14 cellular contexts compared by ENCODE assay signal in genomic region chr3:158160958-158161357, GRCh38. TPM values are rescaled to one million over a fixed set of nuclear protein-coding genes. Genes with fewer than 3 reads are reported as not detected.
A peak's percentile ranks its signal among the peaks of the same experiment; 100 is the strongest.
DNase-seq lines count a peak whose midpoint lies in the region; ATAC-seq and TF ChIP-seq lines count a peak whose summit lies in the region.
"Had no signal": no experiment of that assay in that cellular context is flagged by ENCODE, and none has a peak within 500 bp of the region (broad histone marks: within the 10 kb centered on the region; RNA-seq: fewer than 3 reads in every experiment).

No MANE protein-coding gene starts in this region.

- H3K9me3 Mint-ChIP-seq in activated CD4-positive, alpha-beta memory T cell treated with anti-CD3 and anti-CD28 coated beads for 36 hours, result no peaks in the 10 kb centered on the region
- H3K9me3 Mint-ChIP-seq: activated CD4-positive, alpha-beta T cell treated with anti-CD3 and anti-CD28 coated beads, Interleukin-2, amount 10 ng/mL, durations not matched to agents 24 days and 14 days; activated naive CD8-positive, alpha-beta T cell treated with anti-CD3 and anti-CD28 coated beads, Interleukin-2, amount 10 ng/mL, durations not matched to agents 7 days and 5 days had no signal

- H3K9me3 ChIP-seq in adrenal gland (replicated peaks in 1 of 3), result no peaks in the 10 kb centered on the region
- H3K9me3 ChIP-seq: neutrophil had no signal

- ATAC-seq in GM21447 (IDR thresholded peaks at IDR 0.05; ENCODE audit: unreplicated experiment), result no peak
- ATAC-seq: stimulated activated naive CD8-positive, alpha-beta T cell treated with anti-CD3 and anti-CD28 coated beads, Interleukin-15, Interleukin-2, amounts not matched to agents 100 U/mL and 50 U/mL, for 24 hours had no signal

- H3K4me1 Mint-ChIP-seq in activated CD4-positive, alpha-beta memory T cell treated with anti-CD3 and anti-CD28 coated beads for 36 hours (ENCODE audit: low read depth), result peaks cover 10% of the 10 kb centered on the region
- H3K4me1 Mint-ChIP-seq: activated naive CD8-positive, alpha-beta T cell treated with anti-CD3 and anti-CD28 coated beads, Interleukin-2, amount 10 ng/mL, durations not matched to agents 7 days and 5 days had no signal

- no peak overlapping the region for H3K27ac ChIP-seq in adrenal gland
- H3K27ac ChIP-seq: neutrophil had no signal

- no peak overlapping the region for H3K4me3 ChIP-seq in adrenal gland

- DNase-seq in Caki2 (ENCODE audit: low read depth) (peak; percentile 12), M059J (ENCODE audit: low read depth) (peak; percentile 77), astrocyte of the hippocampus (ENCODE audit: low read depth, low spot score) (peak; percentile 26), islet precursor cell (peak; percentile 54), adrenal gland (no peak), globus pallidus (ENCODE audit: low spot score) (no peak)
- DNase-seq in activated CD4-positive, alpha-beta memory T cell treated with anti-CD3 and anti-CD28 coated beads for 36 hours, result no peak
- DNase-seq: activated CD4-positive, alpha-beta T cell treated with anti-CD3 and anti-CD28 coated beads, Interleukin-2, amount 10 ng/mL, durations not matched to agents 24 days and 14 days; activated naive CD8-positive, alpha-beta T cell treated with anti-CD3 and anti-CD28 coated beads, Interleukin-2, amount 10 ng/mL, durations not matched to agents 7 days and 5 days; DMS 273 treated with DMSO at 0.1 percent for 48 hours; NCI-H2171; stimulated activated naive CD8-positive, alpha-beta T cell treated with anti-CD3 and anti-CD28 coated beads, Interleukin-15, Interleukin-2, amounts not matched to agents 100 U/mL and 50 U/mL, for 24 hours had no signal

- no peaks in the 10 kb centered on the region for H3K36me3 ChIP-seq in adrenal gland (replicated peaks in 1 of 2)
- H3K36me3 ChIP-seq: neutrophil had no signal

- POLR2A ChIA-PET in activated CD4-positive, alpha-beta memory T cell treated with anti-CD3 and anti-CD28 coated beads for 36 hours (lab: Charles Lee), result no interaction called here

- intact Hi-C loops in adrenal gland (cut with DNase I), result no loop called here
- intact Hi-C loops in activated CD4-positive, alpha-beta memory T cell treated with anti-CD3 and anti-CD28 coated beads for 36 hours (cut with micrococcal nuclease), result no loop called here

- TF ChIP-seq POLR2A in adrenal gland (IDR thresholded peaks at IDR 0.05), result no peak

- no peaks in the 10 kb centered on the region for H3K27me3 Mint-ChIP-seq in activated CD4-positive, alpha-beta memory T cell treated with anti-CD3 and anti-CD28 coated beads for 36 hours
- H3K27me3 Mint-ChIP-seq: activated naive CD8-positive, alpha-beta T cell treated with anti-CD3 and anti-CD28 coated beads, Interleukin-2, amount 10 ng/mL, durations not matched to agents 7 days and 5 days had no signal

- no peak overlapping the region for H3K27ac Mint-ChIP-seq in activated CD4-positive, alpha-beta memory T cell treated with anti-CD3 and anti-CD28 coated beads for 36 hours
- H3K27ac Mint-ChIP-seq: activated CD4-positive, alpha-beta T cell treated with anti-CD3 and anti-CD28 coated beads, Interleukin-2, amount 10 ng/mL, durations not matched to agents 24 days and 14 days; activated naive CD8-positive, alpha-beta T cell treated with anti-CD3 and anti-CD28 coated beads, Interleukin-2, amount 10 ng/mL, durations not matched to agents 7 days and 5 days had no signal

- H3K4me1 ChIP-seq in adrenal gland (replicated peaks in 1 of 2), result peaks cover 0 to 6% of the 10 kb centered on the region in 2 donors

- TF ChIP-seq CTCF in adrenal gland (IDR thresholded peaks at IDR 0.05), result no peak

- peaks cover 18% of the 10 kb centered on the region for H3K36me3 Mint-ChIP-seq in activated CD4-positive, alpha-beta memory T cell treated with anti-CD3 and anti-CD28 coated beads for 36 hours

- no peaks in the 10 kb centered on the region for H3K27me3 ChIP-seq in adrenal gland
- H3K27me3 ChIP-seq: neutrophil had no signal

- CTCF ChIA-PET in activated CD4-positive, alpha-beta memory T cell treated with anti-CD3 and anti-CD28 coated beads for 36 hours (lab: Charles Lee), result no interaction called here

- in situ Hi-C loops in Caki2 (cut with HindIII; ENCODE audit: low pct_unique_long_range_greater_than_20kb, low sequenced_read_pairs), result no loop called here

- H3K4me3 Mint-ChIP-seq in activated CD4-positive, alpha-beta memory T cell treated with anti-CD3 and anti-CD28 coated beads for 36 hours, result no peak overlapping the region
- H3K4me3 Mint-ChIP-seq: activated CD4-positive, alpha-beta T cell treated with anti-CD3 and anti-CD28 coated beads, Interleukin-2, amount 10 ng/mL, durations not matched to agents 24 days and 14 days; activated naive CD8-positive, alpha-beta T cell treated with anti-CD3 and anti-CD28 coated beads, Interleukin-2, amount 10 ng/mL, durations not matched to agents 7 days and 5 days had no signal

RNA-seq across cellular contexts. Expression of gene RSRC1, which starts 51.1 kb away (rescaled TPM):
- total RNA-seq in Caki2 (2014; rRNA removed; shearing (Covaris generic); ENCODE audit: low replicate concordance), result 57.2 and 72.1 TPM in 2 replicates
- total RNA-seq in M059J (2014; rRNA removed; shearing (Covaris generic)), result 45.4 and 61.0 TPM in 2 replicates
- 100 to 1,000 TPM in 1 of 8 donors, 10 to 100 TPM in 7; 21.5 to 125 (median 37.5) TPM for total RNA-seq in adrenal gland
- polyA plus RNA-seq in adrenal gland, result 10 to 100 TPM; 12.6 to 45.5 (median 18.7) TPM
- 10 to 100 TPM; 39.4 to 43.8 TPM for total RNA-seq in activated CD4-positive, alpha-beta memory T cell treated with anti-CD3 and anti-CD28 coated beads for 36 hours

RNA-seq across cellular contexts. Expression of gene SHOX2, which starts 54.7 kb away (rescaled TPM):
- total RNA-seq in Caki2 (2014; rRNA removed; shearing (Covaris generic); ENCODE audit: low replicate concordance), result 0.78 and 0.98 TPM in 2 replicates
- 21.3 and 32.9 TPM in 2 replicates for total RNA-seq in M059J (2014; rRNA removed; shearing (Covaris generic))
- under 1 TPM in 2 of 8 donors, not detected in 6; 0.09 to 0.22 TPM for total RNA-seq in adrenal gland
- polyA plus RNA-seq in adrenal gland, result under 1 TPM; 0.04 to 0.40 (median 0.10) TPM
- not detected for total RNA-seq in activated CD4-positive, alpha-beta memory T cell treated with anti-CD3 and anti-CD28 coated beads for 36 hours
- total RNA-seq: activated CD4-positive, alpha-beta T cell treated with anti-CD3 and anti-CD28 coated beads, Interleukin-2, amount 10 ng/mL, durations not matched to agents 24 days and 14 days; activated naive CD8-positive, alpha-beta T cell treated with anti-CD3 and anti-CD28 coated beads, Interleukin-2, amount 10 ng/mL, durations not matched to agents 7 days and 5 days had no signal

Comparison
In these comparisons a context has a peak if more than half of its experiments do, and no peak if none do; other contexts are left out.
1. DNase-seq: peak in Caki2 (single experiment), M059J (single experiment), astrocyte of the hippocampus (single experiment) and islet precursor cell (single experiment); none in adrenal gland (0 of 7), globus pallidus (single experiment) and activated CD4-positive, alpha-beta memory T cell treated with anti-CD3 and anti-CD28 coated beads for 36 hours (single experiment).
2. RNA of gene SHOX2, which starts 54.7 kb away (total RNA-seq): 21.3 to 32.9 TPM in M059J; 0.78 to 0.98 TPM in Caki2, 0.09 to 0.22 TPM in adrenal gland and not detected in activated CD4-positive, alpha-beta memory T cell treated with anti-CD3 and anti-CD28 coated beads for 36 hours; every median in the first group is over 10 times any median in the second.